In the genomic region with DNA sequence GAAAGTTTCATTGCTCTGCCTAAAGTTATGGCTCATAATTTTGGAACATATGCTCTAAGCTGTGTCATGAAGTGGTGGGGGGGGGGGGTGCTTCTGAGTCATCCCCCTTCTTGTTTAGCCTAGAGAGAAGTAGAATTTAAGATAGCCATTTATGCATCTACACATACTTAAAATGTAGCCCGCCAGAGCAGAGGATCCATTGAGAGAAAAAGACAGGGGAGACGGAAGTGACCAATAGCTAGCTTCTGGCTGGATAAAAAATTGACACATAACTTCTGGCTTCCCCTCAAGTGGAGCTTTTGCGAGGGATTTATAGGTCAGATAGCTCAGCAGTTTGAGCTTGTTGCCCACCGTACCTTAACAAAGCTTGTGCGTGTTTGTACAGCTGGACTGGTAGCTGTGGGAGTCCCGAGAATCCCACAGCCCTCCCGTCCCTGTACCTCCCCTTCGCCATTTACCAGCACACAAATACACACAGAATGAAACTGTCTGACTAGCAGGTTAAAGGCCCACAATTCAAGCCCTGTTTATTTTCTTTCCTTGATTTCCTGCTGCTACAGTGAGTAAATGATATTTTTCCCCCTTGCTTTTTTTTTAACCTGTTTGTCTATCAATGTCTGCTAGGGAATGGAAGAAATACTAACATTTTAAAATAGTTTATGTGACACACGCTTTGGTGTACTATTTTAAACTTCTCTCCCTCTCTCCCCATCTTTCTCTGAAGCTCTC, we compare ENCODE assay signal across 14 cellular contexts.
DNase-seq lines count a peak whose midpoint lies in the region; TF ChIP-seq lines count a peak whose summit lies in the region.
"Had no signal": no experiment of that assay in that cellular context is flagged by ENCODE, and none has a peak within 500 bp of the region (broad histone marks: within the 10 kb centered on the region; RNA-seq: fewer than 3 reads in every experiment).

No MANE protein-coding gene starts in this region.

- H3K4me3 Mint-ChIP-seq in H9 (no peak overlapping the region), osteocyte (ENCODE audit: unreplicated experiment) (peak overlapping the region; percentile 66), glutamatergic neuron (ENCODE audit: unreplicated experiment) (no peak overlapping the region)

- no peak overlapping the region for H2AK5ac ChIP-seq in H9 (ENCODE audit: insufficient read length, low read length)

- H2BK15ac ChIP-seq in H9 (ENCODE audit: low read depth, low read length), result no peak overlapping the region

- H3K36me3 Mint-ChIP-seq in H9 (ENCODE audit: insufficient read depth in 1 of 3, low read depth in 3 of 3) (no peaks in the 10 kb centered on the region), osteocyte (ENCODE audit: unreplicated experiment) (peaks cover 1% of the 10 kb centered on the region), glutamatergic neuron (ENCODE audit: unreplicated experiment) (no peaks in the 10 kb centered on the region)

- H3K27me3 Mint-ChIP-seq in H9 (ENCODE audit: low read depth) (no peaks in the 10 kb centered on the region), osteocyte (ENCODE audit: unreplicated experiment) (no peaks in the 10 kb centered on the region), glutamatergic neuron (ENCODE audit: unreplicated experiment) (no peaks in the 10 kb centered on the region)

- no peak overlapping the region for H3K18ac ChIP-seq in H9 (ENCODE audit: insufficient read length, low read depth, low read length)

- H3T11ph ChIP-seq in H9 (ENCODE audit: low read length), result no peak overlapping the region

- no peaks in the 10 kb centered on the region for H3K23me2 ChIP-seq in H9 (ENCODE audit: insufficient read length, low read depth, low read length, poor library complexity, severe bottlenecking)

- TF ChIP-seq CTCF in H9 (conservative IDR thresholded peaks at IDR 0.05), result no peak
- no peak for TF ChIP-seq CTCF in cardiac fibroblast (IDR thresholded peaks at IDR 0.05; ENCODE audit: low read depth, low read length)
- TF ChIP-seq CTCF in osteocyte (IDR thresholded peaks at IDR 0.05), result no peak
- TF ChIP-seq CTCF in glutamatergic neuron (IDR thresholded peaks at IDR 0.05; ENCODE audit: partially characterized antibody, unreplicated experiment), result no peak

- H4K91ac ChIP-seq in H9 (ENCODE audit: insufficient read length, low read depth, low read length), result no peak overlapping the region

- no peak overlapping the region for H3K27ac ChIP-seq in H9 (ENCODE audit: insufficient read length, low read depth, low read length)
- H3K27ac ChIP-seq in caudate nucleus (ENCODE audit: low read depth, low read length), result no peak overlapping the region
- H3K27ac ChIP-seq: epithelial cell of prostate, neutrophil had no signal

- H3K4me1 ChIP-seq in H9 (ENCODE audit: insufficient read depth, low read length), result no peaks in the 10 kb centered on the region

- DNase-seq in H9 (no peak), NCI-H69 (lab: John Stamatoyannopoulos, UW) (peak; percentile 98), cardiac fibroblast (ENCODE audit: low read depth in 2 of 2) (peak; percentile 54 to 81), osteocyte (ENCODE audit: extremely low spot score, unreplicated experiment) (no peak), glutamatergic neuron (no peak), caudate nucleus (lab: John Stamatoyannopoulos, UW) (no peak), T1000 (lab: John Stamatoyannopoulos, UW) (no peak)
- DNase-seq in activated CD4-positive, alpha-beta T cell treated with anti-CD3 and anti-CD28 coated beads for 4 hours, result no peak
- DNase-seq: kidney, NCI-H526 treated with DMSO at 0.1 percent for 48 hours, substantia nigra, T-helper 2 cell had no signal

- H3K4me1 Mint-ChIP-seq in H9 (0 out of 4 replicates have a peak, but pooled peaks cover 0 to 3% of the 10 kb centered on the region in 2 experiments), osteocyte (ENCODE audit: unreplicated experiment) (peaks cover 47% of the 10 kb centered on the region), glutamatergic neuron (ENCODE audit: low read depth, unreplicated experiment) (no peaks in the 10 kb centered on the region)

- no peak overlapping the region for H3K4me3 ChIP-seq in cardiac fibroblast (replicated peaks in 1 of 2; ENCODE audit: low read depth in 2 of 2, low read length in 2 of 2)

- no peak overlapping the region for H2BK20ac ChIP-seq in H9 (ENCODE audit: low read depth, low read length, poor library complexity, severe bottlenecking)

- H2BK12ac ChIP-seq in H9 (ENCODE audit: insufficient read length, low read depth, low read length), result no peak overlapping the region

- no peak overlapping the region for H2BK120ac ChIP-seq in H9 (ENCODE audit: low read depth, low read length, poor library complexity, severe bottlenecking)

- peak overlapping the region in 1 of 3 experiments; percentile 18; a peak in 1 of 7 replicates for H3K27ac Mint-ChIP-seq in H9
- H3K27ac Mint-ChIP-seq in osteocyte (ENCODE audit: unreplicated experiment), result peak overlapping the region; percentile 99
- H3K27ac Mint-ChIP-seq in glutamatergic neuron (ENCODE audit: unreplicated experiment), result no peak overlapping the region

- no peak overlapping the region for H2BK5ac ChIP-seq in H9 (ENCODE audit: insufficient read length, low read length)

- no peak overlapping the region for H4K8ac ChIP-seq in H9 (replicated peaks; ENCODE audit: insufficient read length, low read depth, low read length)

- H3K9me3 Mint-ChIP-seq in H9 (no peaks in the 10 kb centered on the region; a peak in 1 of 5 replicates), osteocyte (ENCODE audit: unreplicated experiment) (no peaks in the 10 kb centered on the region), glutamatergic neuron (ENCODE audit: unreplicated experiment) (no peaks in the 10 kb centered on the region)

- no peak overlapping the region for H3K9ac ChIP-seq in H9 (ENCODE audit: extremely low read depth, insufficient read length, low read length)

- no peaks in the 10 kb centered on the region for H3K27me3 ChIP-seq in H9 (ENCODE audit: insufficient read depth, low read length)
- H3K27me3 ChIP-seq: neutrophil had no signal

- no peak overlapping the region for H3K23ac ChIP-seq in H9 (ENCODE audit: insufficient read length, low read depth, low read length)

- H3K56ac ChIP-seq in H9 (ENCODE audit: insufficient read length, low read depth, low read length), result no peak overlapping the region

- no peak overlapping the region for H4K5ac ChIP-seq in H9 (ENCODE audit: insufficient read length, low read depth, low read length)

- H3K79me1 ChIP-seq in H9 (ENCODE audit: insufficient read depth, low read depth, low read length, poor library complexity, severe bottlenecking), result no peaks in the 10 kb centered on the region

- no peak overlapping the region for H3K4ac ChIP-seq in H9 (ENCODE audit: low read depth, low read length)

- H3K9me3 ChIP-seq in H9 (ENCODE audit: control insufficient read depth, low read depth, low read length), result no peaks in the 10 kb centered on the region
- H3K9me3 ChIP-seq: neutrophil had no signal

- no peaks in the 10 kb centered on the region for H3K79me2 ChIP-seq in H9 (ENCODE audit: insufficient read depth, low read length)

- H3K4me2 ChIP-seq in H9 (ENCODE audit: insufficient read depth, insufficient read length, low read length), result no peak overlapping the region

- no CpG with 5 or more reads among the region's 9 CpGs for WGBS in H9 (ENCODE audit: extremely low coverage, insufficient read length, low lambda C conversion rate)

- no peak overlapping the region for H2AFZ ChIP-seq in H9 (ENCODE audit: low read length)

- H4K20me1 ChIP-seq in H9 (ENCODE audit: control insufficient read depth, insufficient read depth, insufficient read length), result no peaks in the 10 kb centered on the region

- H3K14ac ChIP-seq in H9 (ENCODE audit: insufficient read depth, low read length), result peak overlapping the region; percentile 40; the same call in 1 of the 2 replicates

Comparison
In these comparisons a context has a peak if more than half of its experiments do, and no peak if none do; other contexts are left out.
1. DNase-seq: peak in NCI-H69 (single experiment) and cardiac fibroblast (2 of 2); none in H9 (single experiment), osteocyte (single experiment), glutamatergic neuron (single experiment), caudate nucleus (0 of 61), T1000 (single experiment) and activated CD4-positive, alpha-beta T cell treated with anti-CD3 and anti-CD28 coated beads for 4 hours (0 of 2).